ENCODE assay signal across 8 cellular contexts in genomic region chr10:119281581-119282071, GRCh38.
DNase-seq lines count a peak whose midpoint lies in the region; ATAC-seq and TF ChIP-seq lines count a peak whose summit lies in the region.

No MANE protein-coding gene starts in this region.

- no peak overlapping the region for H3K27ac Mint-ChIP-seq in activated CD4-positive, alpha-beta memory T cell treated with anti-CD3 and anti-CD28 coated beads for 36 hours

- CTCF ChIA-PET in HEK293T (lab: Yijun Ruan, JAX): interaction anchor here (1.2 kb wide), 1 partner anchor 82 kb away, joined by 6 read pairs; no protein-coding TSS in a partner anchor
- CTCF ChIA-PET in activated CD4-positive, alpha-beta memory T cell treated with anti-CD3 and anti-CD28 coated beads for 36 hours (lab: Charles Lee): interaction anchor here (0.6 to 0.7 kb wide), 2 partner anchors 25 to 77 kb away, joined by 3 read pairs; no protein-coding TSS in a partner anchor

- no peak overlapping the region for H3K4me3 Mint-ChIP-seq in activated CD4-positive, alpha-beta memory T cell treated with anti-CD3 and anti-CD28 coated beads for 36 hours

- intact Hi-C loops in Right ventricle myocardium superior (cut with DNase I): no loop called here
- intact Hi-C loops in activated CD4-positive, alpha-beta memory T cell treated with anti-CD3 and anti-CD28 coated beads for 36 hours (cut with micrococcal nuclease): no loop called here

- H3K36me3 Mint-ChIP-seq in activated CD4-positive, alpha-beta memory T cell treated with anti-CD3 and anti-CD28 coated beads for 36 hours: no peaks in the 10 kb centered on the region

- H3K27me3 Mint-ChIP-seq in activated CD4-positive, alpha-beta memory T cell treated with anti-CD3 and anti-CD28 coated beads for 36 hours: no peaks in the 10 kb centered on the region

- no peak for TF ChIP-seq CTCF in retinal pigment epithelial cell (conservative IDR thresholded peaks at IDR 0.05; ENCODE audit: low read depth, low read length)

- H3K9me3 Mint-ChIP-seq in activated CD4-positive, alpha-beta memory T cell treated with anti-CD3 and anti-CD28 coated beads for 36 hours: no peaks in the 10 kb centered on the region

- DNase-seq in DMS79 (lab: John Stamatoyannopoulos, UW) (peak; percentile 86), RPMI7951 (ENCODE audit: low read depth) (peak; percentile 58), Right ventricle myocardium superior (peak; percentile 91), retinal pigment epithelial cell (ENCODE audit: low read depth) (peak; percentile 41), mucosa of gallbladder (ENCODE audit: low spot score) (no peak), HEK293T (ENCODE audit: extremely low spot score) (no peak)
- no peak for DNase-seq in activated CD4-positive, alpha-beta memory T cell treated with anti-CD3 and anti-CD28 coated beads for 36 hours

- POLR2A ChIA-PET in HEK293T (lab: Yijun Ruan, JAX): no interaction called here
- POLR2A ChIA-PET in activated CD4-positive, alpha-beta memory T cell treated with anti-CD3 and anti-CD28 coated beads for 36 hours (lab: Charles Lee): no interaction called here

- H3K4me1 Mint-ChIP-seq in activated CD4-positive, alpha-beta memory T cell treated with anti-CD3 and anti-CD28 coated beads for 36 hours (ENCODE audit: low read depth): peaks cover 44% of the 10 kb centered on the region

- no peak overlapping the region for H3K4me3 ChIP-seq in retinal pigment epithelial cell (ENCODE audit: low read length)

- ATAC-seq in Right ventricle myocardium superior (ENCODE audit: poor library complexity) (peak; percentile 67), HG02981 (IDR thresholded peaks at IDR 0.05; ENCODE audit: unreplicated experiment) (no peak)

TF ChIP-seq in HEK293T, 16 proteins besides CTCF, POLR2A, EP300 and RAD21:
- TF ChIP-seq PKNOX1 (IDR thresholded peaks at IDR 0.05) (no peak), SP1 (IDR thresholded peaks at IDR 0.05) (no peak), ZNF384 (IDR thresholded peaks at IDR 0.05) (no peak), CTBP1 (IDR thresholded peaks at IDR 0.05; ENCODE audit: borderline replicate concordance) (no peak), FOXM1 (IDR thresholded peaks at IDR 0.05; ENCODE audit: borderline replicate concordance) (no peak), NFRKB (IDR thresholded peaks at IDR 0.05) (no peak), HDGF (IDR thresholded peaks at IDR 0.05; ENCODE audit: borderline replicate concordance) (no peak), TARDBP (IDR thresholded peaks at IDR 0.05) (no peak), FOXA1 (IDR thresholded peaks at IDR 0.05) (no peak), LEF1 (IDR thresholded peaks at IDR 0.05; ENCODE audit: borderline replicate concordance) (no peak)

Comparison
In these comparisons a context has a peak if more than half of its experiments do, and no peak if none do; other contexts are left out.
1. DNase-seq: peak in DMS79 (single experiment), RPMI7951 (single experiment), Right ventricle myocardium superior (single experiment) and retinal pigment epithelial cell (single experiment); none in mucosa of gallbladder (single experiment), HEK293T (single experiment) and activated CD4-positive, alpha-beta memory T cell treated with anti-CD3 and anti-CD28 coated beads for 36 hours (single experiment).